Comparison of ENCODE assay signal across 10 cellular contexts in genomic region chr4:26048378-26048882, GRCh38.
A peak's percentile ranks its signal among the peaks of the same experiment; 100 is the strongest.
DNase-seq lines count a peak whose midpoint lies in the region; ATAC-seq, FAIRE-seq and TF ChIP-seq lines count a peak whose summit lies in the region.
"Had no signal": no experiment of that assay in that cellular context is flagged by ENCODE, and none has a peak within 500 bp of the region (broad histone marks: within the 10 kb centered on the region; RNA-seq: fewer than 3 reads in every experiment).

No MANE protein-coding gene starts in this region.

- 56 to 64% methylated on average over 12 of the region's 12 CpGs for WGBS in thyroid gland, 2 donors

- H3K4me1 Mint-ChIP-seq in mesothelial cell of epicardium, result peaks cover 13% of the 10 kb centered on the region

- H3K27me3 ChIP-seq in thyroid gland, result no peaks in the 10 kb centered on the region

- peak; percentile 95 for FAIRE-seq in endometrium (lab: Jason Lieb, UNC)

- intact Hi-C loops in thyroid gland (cut with DNase I), result no loop called here

- TF ChIP-seq POLR2A in thyroid gland (IDR thresholded peaks at IDR 0.05), result no peak

- H3K4me1 ChIP-seq in thyroid gland, result peaks cover 0 to 3% of the 10 kb centered on the region in 2 donors

- DNase-seq in HT1080 (ENCODE audit: low read depth), result peak; percentile 45
- DNase-seq in mesothelial cell of epicardium (ENCODE audit: low spot score in 2 of 2, unreplicated experiment in 2 of 2), result no peak
- peak in 1 of 2 donors; percentile 18 for DNase-seq in thyroid gland
- no peak for DNase-seq in NCI-H1417 (lab: John Stamatoyannopoulos, UW)
- DNase-seq in NCI-H187 treated with DMSO at 0.1 percent for 48 hours (lab: John Stamatoyannopoulos, UW), result no peak
- no peak for DNase-seq in middle frontal gyrus (ENCODE audit: extremely low spot score, low spot score)
- DNase-seq: activated CD8-positive, alpha-beta memory T cell treated with anti-CD3 and anti-CD28 coated beads for 24 hours; nucleus accumbens had no signal

- no peak overlapping the region for H3K4me3 ChIP-seq in thyroid gland (replicated peaks in 1 of 3)

- peaks cover 3% of the 10 kb centered on the region for H3K36me3 Mint-ChIP-seq in mesothelial cell of epicardium

- no peaks in the 10 kb centered on the region for H3K27me3 Mint-ChIP-seq in mesothelial cell of epicardium (ENCODE audit: low read depth)

- no peaks in the 10 kb centered on the region for H3K9me3 ChIP-seq in thyroid gland

- peak overlapping the region; percentile 55 to 76 (median 74) for H3K27ac ChIP-seq in thyroid gland

- no peak for ATAC-seq in GM18867 (IDR thresholded peaks at IDR 0.05; ENCODE audit: unreplicated experiment)

- no peak overlapping the region for H3K4me3 Mint-ChIP-seq in mesothelial cell of epicardium

- H3K36me3 ChIP-seq in thyroid gland, result no peaks in the 10 kb centered on the region

- TF ChIP-seq CTCF in mesothelial cell of epicardium (IDR thresholded peaks at IDR 0.05; ENCODE audit: unreplicated experiment), result no peak
- TF ChIP-seq CTCF in thyroid gland (IDR thresholded peaks at IDR 0.05), result no peak

- H3K9me3 Mint-ChIP-seq in mesothelial cell of epicardium, result peaks cover 6% of the 10 kb centered on the region

- H3K27ac Mint-ChIP-seq in mesothelial cell of epicardium, result peak overlapping the region; percentile 81
